15 cellular contexts compared by ENCODE assay signal in the genomic region with DNA sequence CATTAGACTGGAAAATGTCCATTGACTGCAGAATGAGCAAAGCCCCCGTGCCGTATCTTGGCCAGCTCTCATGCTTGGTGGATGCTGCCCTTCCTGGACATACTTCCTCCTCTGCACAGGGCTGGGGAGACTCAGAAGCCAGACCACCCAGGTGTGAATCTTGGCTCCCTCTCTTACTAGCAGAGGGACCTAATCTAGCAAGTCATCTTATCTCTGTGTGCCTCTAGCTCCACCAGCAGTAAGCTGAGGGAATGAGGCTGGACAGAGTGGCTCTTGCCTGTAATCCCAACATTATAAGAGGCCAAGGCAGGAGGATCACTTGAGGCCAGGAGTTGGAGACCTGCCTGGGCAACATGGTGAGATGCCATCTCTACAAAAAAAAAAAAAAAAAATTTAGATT.
"Had no signal": no experiment of that assay in that cellular context is flagged by ENCODE, and none has a peak within 500 bp of the region (broad histone marks: within the 10 kb centered on the region; RNA-seq: fewer than 3 reads in every experiment).

No MANE protein-coding gene starts in this region.

- H3K4me1 Mint-ChIP-seq: activated CD4-positive, alpha-beta memory T cell treated with anti-CD3 and anti-CD28 coated beads, Interleukin-2, amount 10 ng/mL, durations not matched to agents 7 days and 5 days; activated CD8-positive, alpha-beta memory T cell treated with anti-CD3 and anti-CD28 coated beads, Interleukin-2, amount 10 ng/mL, durations not matched to agents 7 days and 5 days; activated naive CD8-positive, alpha-beta T cell treated with anti-CD3 and anti-CD28 coated beads for 36 hours; nephron; stimulated activated naive B cell treated with anti-CD40 and anti-IgM and Interleukin-4, amounts not matched to agents 10 μg/mL and 1 μg/mL and 100 μg/mL, for 72 hours had no signal

- H3K4me1 ChIP-seq: lower lobe of right lung, upper lobe of left lung had no signal

- H3K27ac ChIP-seq: cardiac muscle cell, lower lobe of right lung, thoracic aorta, upper lobe of left lung had no signal

- DNase-seq: activated CD4-positive, alpha-beta memory T cell treated with anti-CD3 and anti-CD28 coated beads, Interleukin-2, amount 10 ng/mL, durations not matched to agents 7 days and 5 days; activated CD4-positive, alpha-beta T cell treated with anti-CD3 and anti-CD28 coated beads for 48 hours; activated CD4-positive, CD25-positive, alpha-beta regulatory T cell; activated CD8-positive, alpha-beta memory T cell treated with anti-CD3 and anti-CD28 coated beads, Interleukin-2, amount 10 ng/mL, durations not matched to agents 7 days and 5 days; activated naive CD8-positive, alpha-beta T cell treated with anti-CD3 and anti-CD28 coated beads for 36 hours; amniotic stem cell; effector memory CD8-positive, alpha-beta T cell; islet precursor cell; lower lobe of right lung; nucleus accumbens; stimulated activated naive B cell treated with anti-CD40 and anti-IgM and Interleukin-4, amounts not matched to agents 10 μg/mL and 1 μg/mL and 100 μg/mL, for 72 hours; upper lobe of left lung had no signal

- H3K9me3 Mint-ChIP-seq: activated CD4-positive, alpha-beta memory T cell treated with anti-CD3 and anti-CD28 coated beads, Interleukin-2, amount 10 ng/mL, durations not matched to agents 7 days and 5 days; activated naive CD8-positive, alpha-beta T cell treated with anti-CD3 and anti-CD28 coated beads for 36 hours; effector memory CD8-positive, alpha-beta T cell; nephron had no signal

- H3K36me3 Mint-ChIP-seq: activated CD8-positive, alpha-beta memory T cell treated with anti-CD3 and anti-CD28 coated beads, Interleukin-2, amount 10 ng/mL, durations not matched to agents 7 days and 5 days; activated naive CD8-positive, alpha-beta T cell treated with anti-CD3 and anti-CD28 coated beads for 36 hours; stimulated activated naive B cell treated with anti-CD40 and anti-IgM and Interleukin-4, amounts not matched to agents 10 μg/mL and 1 μg/mL and 100 μg/mL, for 72 hours had no signal

- H3K27me3 Mint-ChIP-seq: activated CD8-positive, alpha-beta memory T cell treated with anti-CD3 and anti-CD28 coated beads, Interleukin-2, amount 10 ng/mL, durations not matched to agents 7 days and 5 days; activated naive CD8-positive, alpha-beta T cell treated with anti-CD3 and anti-CD28 coated beads for 36 hours; stimulated activated naive B cell treated with anti-CD40 and anti-IgM and Interleukin-4, amounts not matched to agents 10 μg/mL and 1 μg/mL and 100 μg/mL, for 72 hours had no signal

- H3K27me3 ChIP-seq: cardiac muscle cell, upper lobe of left lung had no signal

- H3K4me3 Mint-ChIP-seq: activated CD4-positive, alpha-beta memory T cell treated with anti-CD3 and anti-CD28 coated beads, Interleukin-2, amount 10 ng/mL, durations not matched to agents 7 days and 5 days; activated CD8-positive, alpha-beta memory T cell treated with anti-CD3 and anti-CD28 coated beads, Interleukin-2, amount 10 ng/mL, durations not matched to agents 7 days and 5 days; activated naive CD8-positive, alpha-beta T cell treated with anti-CD3 and anti-CD28 coated beads for 36 hours; effector memory CD8-positive, alpha-beta T cell; nephron; stimulated activated naive B cell treated with anti-CD40 and anti-IgM and Interleukin-4, amounts not matched to agents 10 μg/mL and 1 μg/mL and 100 μg/mL, for 72 hours had no signal

- H3K27ac Mint-ChIP-seq: activated CD4-positive, alpha-beta memory T cell treated with anti-CD3 and anti-CD28 coated beads, Interleukin-2, amount 10 ng/mL, durations not matched to agents 7 days and 5 days; activated CD8-positive, alpha-beta memory T cell treated with anti-CD3 and anti-CD28 coated beads, Interleukin-2, amount 10 ng/mL, durations not matched to agents 7 days and 5 days; activated naive CD8-positive, alpha-beta T cell treated with anti-CD3 and anti-CD28 coated beads for 36 hours; effector memory CD8-positive, alpha-beta T cell; nephron; stimulated activated naive B cell treated with anti-CD40 and anti-IgM and Interleukin-4, amounts not matched to agents 10 μg/mL and 1 μg/mL and 100 μg/mL, for 72 hours had no signal

- H3K9me3 ChIP-seq: lower lobe of right lung, thoracic aorta, upper lobe of left lung had no signal

- H3K36me3 ChIP-seq: cardiac muscle cell, lower lobe of right lung, thoracic aorta, upper lobe of left lung had no signal

- ATAC-seq: activated CD8-positive, alpha-beta memory T cell treated with anti-CD3 and anti-CD28 coated beads, Interleukin-2, amount 10 ng/mL, durations not matched to agents 7 days and 5 days; effector memory CD8-positive, alpha-beta T cell; lower lobe of right lung; stimulated activated naive B cell treated with anti-CD40 and anti-IgM and Interleukin-4, amounts not matched to agents 10 μg/mL and 1 μg/mL and 100 μg/mL, for 72 hours had no signal

- H3K4me3 ChIP-seq: cardiac muscle cell, lower lobe of right lung, thoracic aorta, upper lobe of left lung had no signal
